In genomic region chr16:48870141-48870540, GRCh38 we compare ENCODE assay signal across 7 cellular contexts.
"Had no signal": no experiment of that assay in that cellular context is flagged by ENCODE, and none has a peak within 500 bp of the region (broad histone marks: within the 10 kb centered on the region; RNA-seq: fewer than 3 reads in every experiment).

No MANE protein-coding gene starts in this region.

- FAIRE-seq: HTR-8/SVneo, K562 had no signal

- DNase-seq: GM23248, GOT3, H7, HCEC 1CT, IMR-90 had no signal

- ATAC-seq: K562 had no signal
